15 cellular contexts compared by ENCODE assay signal in genomic region chr1:39654291-39654690, GRCh38. TPM values are rescaled to one million over a fixed set of nuclear protein-coding genes. Genes with fewer than 3 reads are reported as not detected.
"Had no signal": no experiment of that assay in that cellular context is flagged by ENCODE, and none has a peak within 500 bp of the region (broad histone marks: within the 10 kb centered on the region; RNA-seq: fewer than 3 reads in every experiment).

No MANE protein-coding gene starts in this region.

- H3K4me3 ChIP-seq: ascending aorta, hepatocyte, lower lobe of right lung, suprapubic skin, upper lobe of left lung had no signal

- H3K9me3 Mint-ChIP-seq: activated CD4-positive, alpha-beta T cell treated with anti-CD3 and anti-CD28 coated beads, Interleukin-2, amount 10 ng/mL, durations not matched to agents 7 days and 5 days; activated naive CD4-positive, alpha-beta T cell treated with anti-CD3 and anti-CD28 coated beads, Interleukin-2, amount 10 ng/mL, durations not matched to agents 7 days and 5 days; activated naive CD8-positive, alpha-beta T cell treated with anti-CD3 and anti-CD28 coated beads, Interleukin-2, amount 50 U/mL, for 24 hours; activated T-cell treated with anti-CD3 and anti-CD28 coated beads, Interleukin-2, amount 50 U/mL, for 4 hours; mesothelial cell of epicardium; natural killer cell treated with Interleukin-12 subunit alpha and Interleukin-12 subunit beta and Interleukin-15 and Interleukin-18, amount 100 ng/mL, for 72 hours; stimulated activated naive CD8-positive, alpha-beta T cell treated with anti-CD3 and anti-CD28 coated beads, Interleukin-15, Interleukin-2, amounts not matched to agents 100 ng/mL and 50 ng/mL, for 24 hours; T-cell had no signal

- H3K27ac Mint-ChIP-seq: activated CD4-positive, alpha-beta T cell treated with anti-CD3 and anti-CD28 coated beads, Interleukin-2, amount 10 ng/mL, durations not matched to agents 7 days and 5 days; activated naive CD4-positive, alpha-beta T cell treated with anti-CD3 and anti-CD28 coated beads, Interleukin-2, amount 10 ng/mL, durations not matched to agents 7 days and 5 days; activated naive CD8-positive, alpha-beta T cell treated with anti-CD3 and anti-CD28 coated beads, Interleukin-2, amount 50 U/mL, for 24 hours; mesothelial cell of epicardium; natural killer cell treated with Interleukin-12 subunit alpha and Interleukin-12 subunit beta and Interleukin-15 and Interleukin-18, amount 100 ng/mL, for 72 hours; stimulated activated naive CD8-positive, alpha-beta T cell treated with anti-CD3 and anti-CD28 coated beads, Interleukin-15, Interleukin-2, amounts not matched to agents 100 ng/mL and 50 ng/mL, for 24 hours; T-cell had no signal

- H3K27me3 ChIP-seq: ascending aorta, breast epithelium, hepatocyte, suprapubic skin, upper lobe of left lung had no signal

- H3K4me1 ChIP-seq: breast epithelium had no signal

- H2AFZ ChIP-seq: hepatocyte had no signal

- DNase-seq: cortex of kidney had no signal

- H3K4me3 Mint-ChIP-seq: activated CD4-positive, alpha-beta T cell treated with anti-CD3 and anti-CD28 coated beads, Interleukin-2, amount 10 ng/mL, durations not matched to agents 7 days and 5 days; activated naive CD4-positive, alpha-beta T cell treated with anti-CD3 and anti-CD28 coated beads, Interleukin-2, amount 10 ng/mL, durations not matched to agents 7 days and 5 days; activated naive CD8-positive, alpha-beta T cell treated with anti-CD3 and anti-CD28 coated beads, Interleukin-2, amount 50 U/mL, for 24 hours; activated T-cell treated with anti-CD3 and anti-CD28 coated beads, Interleukin-2, amount 50 U/mL, for 4 hours; mesothelial cell of epicardium; natural killer cell treated with Interleukin-12 subunit alpha and Interleukin-12 subunit beta and Interleukin-15 and Interleukin-18, amount 100 ng/mL, for 72 hours; stimulated activated naive CD8-positive, alpha-beta T cell treated with anti-CD3 and anti-CD28 coated beads, Interleukin-15, Interleukin-2, amounts not matched to agents 100 ng/mL and 50 ng/mL, for 24 hours; T-cell had no signal

- H3K79me2 ChIP-seq: hepatocyte had no signal

- H3K36me3 ChIP-seq: ascending aorta, breast epithelium, lower lobe of right lung, suprapubic skin, upper lobe of left lung had no signal

- H3K27ac ChIP-seq: ascending aorta, breast epithelium, hepatocyte, lower lobe of right lung, suprapubic skin, upper lobe of left lung had no signal

- H3K4me2 ChIP-seq: hepatocyte had no signal

- H3K36me3 Mint-ChIP-seq: activated naive CD4-positive, alpha-beta T cell treated with anti-CD3 and anti-CD28 coated beads, Interleukin-2, amount 10 ng/mL, durations not matched to agents 7 days and 5 days; mesothelial cell of epicardium; natural killer cell treated with Interleukin-12 subunit alpha and Interleukin-12 subunit beta and Interleukin-15 and Interleukin-18, amount 100 ng/mL, for 72 hours; T-cell had no signal

- H3K9me3 ChIP-seq: ascending aorta, breast epithelium, lower lobe of right lung, suprapubic skin, upper lobe of left lung had no signal

RNA-seq across cellular contexts. Expression of gene HEYL, which starts 14.8 kb away (rescaled TPM):
- total RNA-seq: activated CD4-positive, alpha-beta T cell treated with anti-CD3 and anti-CD28 coated beads, Interleukin-2, amount 10 ng/mL, durations not matched to agents 7 days and 5 days; natural killer cell treated with Interleukin-12 subunit alpha and Interleukin-12 subunit beta and Interleukin-15 and Interleukin-18, amount 100 ng/mL, for 72 hours had no signal

RNA-seq across cellular contexts. Expression of gene NT5C1A, which starts 17.6 kb away (rescaled TPM):
- total RNA-seq: activated CD4-positive, alpha-beta T cell treated with anti-CD3 and anti-CD28 coated beads, Interleukin-2, amount 10 ng/mL, durations not matched to agents 7 days and 5 days; activated T-cell treated with anti-CD3 and anti-CD28 coated beads, Interleukin-2, amount 50 U/mL, for 4 hours; ascending aorta; lower lobe of right lung; mesothelial cell of epicardium; suprapubic skin had no signal

RNA-seq across cellular contexts. Expression of gene HPCAL4, which starts 36.9 kb away (rescaled TPM):
- total RNA-seq: ascending aorta, breast epithelium had no signal
